9 cellular contexts compared by ENCODE assay signal in the genomic region with DNA sequence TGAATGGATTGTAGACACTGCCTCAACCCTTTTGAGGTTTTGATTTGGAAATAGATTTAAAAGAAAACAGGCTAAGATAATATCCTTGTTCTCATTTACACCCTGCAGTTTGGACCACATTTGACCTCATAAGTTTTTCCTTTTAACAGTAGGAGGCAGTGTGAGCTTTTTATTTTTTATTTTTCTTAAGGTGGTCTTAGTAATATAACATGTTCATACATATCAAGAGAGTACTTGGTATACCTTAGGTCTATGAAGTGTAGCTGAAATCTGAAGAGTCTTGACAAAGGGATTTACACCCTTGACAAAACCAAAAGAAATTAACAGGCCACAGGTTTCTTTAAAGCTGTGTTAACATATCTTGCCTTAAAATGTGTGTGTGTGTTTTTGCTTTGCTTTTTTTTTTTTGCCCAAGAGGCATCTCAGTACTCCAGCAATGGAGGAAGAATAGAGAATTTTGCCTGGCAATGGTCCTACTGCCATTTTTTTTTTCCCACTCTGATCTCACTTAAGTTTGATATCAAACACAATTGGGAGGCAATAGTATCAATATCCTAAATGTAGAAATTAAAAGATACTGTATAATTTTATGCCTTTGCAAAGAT. TPM values are rescaled to one million over a fixed set of nuclear protein-coding genes. Genes with fewer than 3 reads are reported as not detected.
DNase-seq lines count a peak whose midpoint lies in the region; ATAC-seq and TF ChIP-seq lines count a peak whose summit lies in the region.
"Had no signal": no experiment of that assay in that cellular context is flagged by ENCODE, and none has a peak within 500 bp of the region (broad histone marks: within the 10 kb centered on the region; RNA-seq: fewer than 3 reads in every experiment).

No MANE protein-coding gene starts in this region.

- peaks cover 32% of the 10 kb centered on the region for H4K20me1 ChIP-seq in PC-9 (ENCODE audit: insufficient read depth)

- H3K4me3 ChIP-seq in PC-9 (peak overlapping the region; percentile 97), epithelial cell of proximal tubule (ENCODE audit: low read depth, low read length) (peak overlapping the region; percentile 94), skin epidermis (peak overlapping the region; percentile 59 to 95 (median 83))

- CTCF ChIA-PET in PC-9 (lab: Charles Lee) = no interaction called here

- H3K9me2 ChIP-seq in PC-9 (ENCODE audit: insufficient read depth) = no peaks in the 10 kb centered on the region

- no TSS peak for BruUV-seq in PC-9 (replicated peaks; lab: Mats Ljungman, UMichigan)

- H3K27me3 ChIP-seq in PC-9 (ENCODE audit: insufficient read depth, low read depth) = no peaks in the 10 kb centered on the region
- H3K27me3 ChIP-seq: SJCRH30 had no signal

- no peaks in the 10 kb centered on the region for H3K9me3 ChIP-seq in PC-9 (ENCODE audit: insufficient read depth, low read depth)
- H3K9me3 ChIP-seq: SJCRH30 had no signal

- H3K36me3 ChIP-seq in PC-9 (ENCODE audit: low read depth) = peaks cover 29% of the 10 kb centered on the region

- peak overlapping the region; percentile 73 for H3K4me2 ChIP-seq in PC-9

- intact Hi-C loops in PC-9 (cut with micrococcal nuclease; ENCODE audit: unreplicated experiment) = loop anchor here (10.0 kb wide), 1 partner anchor 809 kb away; no protein-coding TSS in a partner anchor

- peaks cover 12% of the 10 kb centered on the region for H3F3A ChIP-seq in PC-9 (ENCODE audit: insufficient read depth, low read depth)

- peak; percentile 60 for TF ChIP-seq CTCF in PC-9 (conservative IDR thresholded peaks at IDR 0.05)
- peak; percentile 38 for TF ChIP-seq CTCF in epithelial cell of proximal tubule (conservative IDR thresholded peaks at IDR 0.05; ENCODE audit: low read depth, low read length)

- no peak for ATAC-seq in HG03571 (IDR thresholded peaks at IDR 0.05; ENCODE audit: unreplicated experiment)
- ATAC-seq in GM19463 (IDR thresholded peaks at IDR 0.05; ENCODE audit: unreplicated experiment) = no peak
- no peak for ATAC-seq in HG02623 (IDR thresholded peaks at IDR 0.05; ENCODE audit: unreplicated experiment)

- POLR2A ChIA-PET in PC-9 (lab: Charles Lee; ENCODE audit: unreplicated experiment) = interaction anchor here (0.6 kb wide), 1 partner anchor 122 kb away, joined by 4 read pairs; no protein-coding TSS in a partner anchor

- H3K4me1 ChIP-seq in PC-9 (replicated peaks; ENCODE audit: insufficient read depth) = peaks cover 42% of the 10 kb centered on the region
- H3K4me1 ChIP-seq: SJCRH30 had no signal

- DNase-seq in SIG-M5 treated with dmso at 0.1 percent for 504 hours (lab: John Stamatoyannopoulos, UW; ENCODE audit: unreplicated experiment) (peak; percentile 41), SIG-M5 (lab: John Stamatoyannopoulos, UW) (no peak), PC-9 (no peak), epithelial cell of proximal tubule (ENCODE audit: low read depth) (no peak)

- peaks cover 73% of the 10 kb centered on the region for H3K79me2 ChIP-seq in PC-9 (ENCODE audit: low read depth)

- H3K27ac ChIP-seq in PC-9 (peak overlapping the region; percentile 25), skin epidermis (peak overlapping the region in 6 of 21 experiments; percentile 4 to 98 (median 42))
- H3K27ac ChIP-seq: SJCRH30 had no signal

- H2AFZ ChIP-seq in PC-9 = no peak overlapping the region

RNA-seq across cellular contexts. Expression of a gene that starts 3.3 kb away (rescaled TPM):
- 31.1 and 38.2 TPM in 2 replicates for total RNA-seq in PC-9 (2021)
- 21.7 and 44.7 TPM in 2 replicates for total RNA-seq in epithelial cell of proximal tubule
